In genomic region chr1:62198781-62199125, GRCh38 we compare ENCODE assay signal across 21 cellular contexts. TPM values are rescaled to one million over a fixed set of nuclear protein-coding genes. Genes with fewer than 3 reads are reported as not detected.
DNase-seq lines count a peak whose midpoint lies in the region; ATAC-seq, FAIRE-seq and TF ChIP-seq lines count a peak whose summit lies in the region.
"Had no signal": no experiment of that assay in that cellular context is flagged by ENCODE, and none has a peak within 500 bp of the region (broad histone marks: within the 10 kb centered on the region; RNA-seq: fewer than 3 reads in every experiment).

No MANE protein-coding gene starts in this region.

- no peak overlapping the region for H2AK5ac ChIP-seq in IMR-90 (ENCODE audit: low read depth, low read length)

- no peak overlapping the region for H3K4me3 Mint-ChIP-seq in activated naive CD8-positive, alpha-beta T cell treated with anti-CD3 and anti-CD28 coated beads, Interleukin-2, amount 50 U/mL, for 24 hours
- H3K4me3 Mint-ChIP-seq: CD8-positive, alpha-beta memory T cell; T-helper 2 cell treated with Interferon-gamma antibody and Interleukin-4, amounts not matched to agents 5 μg/mL and 100 μg/mL, for 36 hours had no signal

- intact Hi-C loops in IMR-90 (cut with micrococcal nuclease): no loop called here
- intact Hi-C loops in HepG2 (cut with micrococcal nuclease; ENCODE audit: unreplicated experiment): no loop called here

- H3K27me3 ChIP-seq in IMR-90 (ENCODE audit: control insufficient read depth, insufficient read depth, low read length) (no peaks in the 10 kb centered on the region; the same call in 1 of the 2 replicates), HepG2 (ENCODE audit: control insufficient read depth in 1 of 2, insufficient read depth in 2 of 2, low read length in 2 of 2) (no peaks in the 10 kb centered on the region)

- no peak overlapping the region for H4K5ac ChIP-seq in IMR-90 (ENCODE audit: low read depth, low read length)

- H2BK120ac ChIP-seq in IMR-90 (ENCODE audit: low read depth, low read length): no peak overlapping the region

- no peak overlapping the region for H3K9ac ChIP-seq in IMR-90 (ENCODE audit: low read depth, low read length)
- H3K9ac ChIP-seq in HepG2 (ENCODE audit: insufficient read depth, low read depth, low read length): no peak overlapping the region
- H3K9ac ChIP-seq: parathyroid adenoma had no signal

- H4K20me1 ChIP-seq in IMR-90 (ENCODE audit: insufficient read depth, low read length) (no peaks in the 10 kb centered on the region), HepG2 (ENCODE audit: insufficient read depth, low read length) (no peaks in the 10 kb centered on the region)

- TF ChIP-seq EP300 in A549 (IDR thresholded peaks at IDR 0.05) (no peak), HepG2 (IDR thresholded peaks at IDR 0.05; ENCODE audit: low read depth in 2 of 2, low read length in 2 of 2) (peak; percentile 24 to 56; a peak in 1 of 4 replicates), HepG2 (CRISPR knock-in tag; IDR thresholded peaks at IDR 0.05; ENCODE audit: borderline replicate concordance) (no peak; the same call in 1 of the 2 replicates)

- H4K91ac ChIP-seq in IMR-90 (ENCODE audit: insufficient read depth, low read depth, low read length): no peak overlapping the region

- TF ChIP-seq CTCF in A549 (IDR thresholded peaks at IDR 0.05): no peak
- no peak for TF ChIP-seq CTCF in IMR-90 (conservative IDR thresholded peaks at IDR 0.05; ENCODE audit: low read depth, low read length)
- TF ChIP-seq CTCF in cardiac fibroblast (IDR thresholded peaks at IDR 0.05; ENCODE audit: low read depth, low read length): no peak
- no peak for TF ChIP-seq CTCF in HepG2 (CRISPR knock-in tag; IDR thresholded peaks at IDR 0.05)

- H3K4me3 ChIP-seq in A549 (no peak overlapping the region), IMR-90 (ENCODE audit: insufficient read depth, low read depth, low read length) (no peak overlapping the region), cardiac fibroblast (replicated peaks in 1 of 2; ENCODE audit: low read depth in 2 of 2, low read length in 2 of 2) (no peak overlapping the region), HepG2 (replicated peaks in 1 of 3; ENCODE audit: insufficient read depth in 1 of 3, low read depth in 2 of 3, low read length in 3 of 3) (peak overlapping the region; percentile 19 to 45 (median 23); a peak in 3 of 6 replicates)

- H3K79me1 ChIP-seq in IMR-90 (ENCODE audit: low read depth in 1 of 2, low read length in 2 of 2): no peaks in the 10 kb centered on the region

- peaks cover 4% of the 10 kb centered on the region for H3K9me3 Mint-ChIP-seq in activated naive CD8-positive, alpha-beta T cell treated with anti-CD3 and anti-CD28 coated beads, Interleukin-2, amount 50 U/mL, for 24 hours
- H3K9me3 Mint-ChIP-seq: T-helper 2 cell treated with Interferon-gamma antibody and Interleukin-4, amounts not matched to agents 5 μg/mL and 100 μg/mL, for 36 hours had no signal

- H2BK5ac ChIP-seq in IMR-90 (ENCODE audit: low read depth, low read length, poor library complexity, severe bottlenecking): no peak overlapping the region

- CTCF ChIA-PET in A549 (lab: Yijun Ruan, JAX) (interaction anchor here (0.9 kb wide), 1 partner anchor 23 kb away, joined by 3 read pairs; no protein-coding TSS in a partner anchor), IMR-90 (lab: Yijun Ruan, JAX) (no interaction called here), HepG2 (lab: Yijun Ruan, JAX; ENCODE audit: low intra/inter-chr PET ratio, low total read pairs) (no interaction called here)

- H3K4ac ChIP-seq in IMR-90 (ENCODE audit: low read depth, low read length): no peak overlapping the region

- POLR2A ChIA-PET in A549 (lab: Yijun Ruan, JAX): no interaction called here
- POLR2A ChIA-PET in IMR-90 (lab: Charles Lee; ENCODE audit: unreplicated experiment): no interaction called here
- POLR2A ChIA-PET in HepG2 (lab: Yijun Ruan, JAX): interaction anchor here (1.5 kb wide), 1 partner anchor 30 kb away, joined by 5 read pairs; no protein-coding TSS in a partner anchor

- no peak overlapping the region for H2BK20ac ChIP-seq in IMR-90 (ENCODE audit: low read depth, low read length)

- H3K79me2 ChIP-seq in HepG2 (ENCODE audit: insufficient read depth, low read length): no peaks in the 10 kb centered on the region
- H3K79me2 ChIP-seq: parathyroid adenoma had no signal

- H3K4me1 ChIP-seq in A549: no peaks in the 10 kb centered on the region
- no peaks in the 10 kb centered on the region for H3K4me1 ChIP-seq in IMR-90 (ENCODE audit: control insufficient read depth, insufficient read depth, low read length)
- peaks cover 30% of the 10 kb centered on the region for H3K4me1 ChIP-seq in HepG2 (ENCODE audit: insufficient read depth, low read length)
- H3K4me1 ChIP-seq: parathyroid adenoma had no signal

- in situ Hi-C loops in IMR-90 (cut with MboI; ENCODE audit: low sequenced_read_pairs): loop anchor here (25.0 kb wide), 1 partner anchor 539 kb away; no protein-coding TSS in a partner anchor
- in situ Hi-C loops in HepG2 (cut with HindIII; ENCODE audit: extremely low pct_ligation_motif_present, low pct_unique_long_range_greater_than_20kb): no loop called here

- H3K36me3 Mint-ChIP-seq in activated naive CD8-positive, alpha-beta T cell treated with anti-CD3 and anti-CD28 coated beads, Interleukin-2, amount 50 U/mL, for 24 hours (ENCODE audit: low read depth): no peaks in the 10 kb centered on the region

- TF ChIP-seq RAD21 in A549 (conservative IDR thresholded peaks at IDR 0.05 in 1 of 2, IDR thresholded peaks at IDR 0.05 in 1 of 2): no peak
- no peak for TF ChIP-seq RAD21 in IMR-90 (IDR thresholded peaks at IDR 0.05; ENCODE audit: low read length)
- TF ChIP-seq RAD21 in HepG2 (CRISPR knock-in tag; IDR thresholded peaks at IDR 0.05): no peak

- no peak overlapping the region for H3K56ac ChIP-seq in IMR-90 (ENCODE audit: extremely low read depth, insufficient read depth, low read length)

- no peak overlapping the region for H4K8ac ChIP-seq in IMR-90 (ENCODE audit: low read depth in 2 of 2, low read length in 2 of 2)

- H3K18ac ChIP-seq in IMR-90 (ENCODE audit: low read depth, low read length): no peak overlapping the region

- WGBS in A549 (ENCODE audit: missing lambda C conversion rate): 5% methylated on average over 3 of the region's 3 CpGs
- 40% methylated on average over 1 of the region's 3 CpGs; no CpG with 5 or more reads in 1 of the 2 experiments for WGBS in IMR-90 (ENCODE audit: extremely low coverage in 2 of 2, insufficient read length in 1 of 2), 2 experiments
- 5% methylated on average over 2 of the region's 3 CpGs for WGBS in HepG2 (ENCODE audit: low lambda C conversion rate)

- peaks cover 33% of the 10 kb centered on the region for H3K27me3 Mint-ChIP-seq in activated naive CD8-positive, alpha-beta T cell treated with anti-CD3 and anti-CD28 coated beads, Interleukin-2, amount 50 U/mL, for 24 hours

- H3K36me3 ChIP-seq in IMR-90 (ENCODE audit: control insufficient read depth, insufficient read depth, low read length): no peaks in the 10 kb centered on the region
- no peaks in the 10 kb centered on the region for H3K36me3 ChIP-seq in HepG2 (replicated peaks in 1 of 2; ENCODE audit: control insufficient read depth in 1 of 2, insufficient read depth in 2 of 2, low read length in 2 of 2)

- H3K9me1 ChIP-seq in IMR-90 (ENCODE audit: insufficient read depth, low read length): no peaks in the 10 kb centered on the region

- H2AK9ac ChIP-seq in IMR-90 (replicated peaks; ENCODE audit: low read depth, low read length, poor library complexity): no peak overlapping the region

- peaks cover 9% of the 10 kb centered on the region for H3K4me1 Mint-ChIP-seq in activated naive CD8-positive, alpha-beta T cell treated with anti-CD3 and anti-CD28 coated beads, Interleukin-2, amount 50 U/mL, for 24 hours

- H2AFZ ChIP-seq in IMR-90 (replicated peaks; ENCODE audit: low read length, poor library complexity) (no peak overlapping the region), HepG2 (ENCODE audit: low read length) (no peak overlapping the region)
- H2AFZ ChIP-seq: parathyroid adenoma had no signal

- peak overlapping the region; percentile 39; the same call in 2 of the 3 replicates for H3K4me2 ChIP-seq in A549
- H3K4me2 ChIP-seq in IMR-90 (ENCODE audit: low read depth, low read length): no peak overlapping the region
- H3K4me2 ChIP-seq in HepG2 (ENCODE audit: low read depth, low read length): peak overlapping the region; percentile 76

- no peaks in the 10 kb centered on the region for H3K9me3 ChIP-seq in A549
- H3K9me3 ChIP-seq in IMR-90 (ENCODE audit: control insufficient read depth, insufficient read depth, low read length): peaks cover 3% of the 10 kb centered on the region
- H3K9me3 ChIP-seq in HepG2 (ENCODE audit: low read length): no peaks in the 10 kb centered on the region

- TF ChIP-seq POLR2A in A549 (IDR thresholded peaks at IDR 0.05; ENCODE audit: low read length) (no peak), IMR-90 (IDR thresholded peaks at IDR 0.05; ENCODE audit: low read depth, low read length) (no peak), HepG2 (IDR thresholded peaks at IDR 0.05; ENCODE audit: insufficient read depth in 1 of 2, low read depth in 2 of 2, low read length in 2 of 2) (no peak)

- BruUV-seq in IMR-90 (replicated peaks; lab: Mats Ljungman, UMichigan): no TSS peak
- BruUV-seq in HepG2 (replicated peaks; lab: Mats Ljungman, UMichigan): no TSS peak

- ATAC-seq in A549 (no peak), IMR-90 (ENCODE audit: low read depth) (no peak), HepG2 (peak; percentile 81)
- no peak for ATAC-seq in activated naive CD8-positive, alpha-beta T cell treated with anti-CD3 and anti-CD28 coated beads, Interleukin-2, amount 50 U/mL, for 24 hours

- H3K27ac ChIP-seq in A549 (no peak overlapping the region), IMR-90 (ENCODE audit: insufficient read depth, low read length) (no peak overlapping the region), HepG2 (ENCODE audit: extremely low read length, insufficient read depth, low read length) (no peak overlapping the region)
- H3K27ac ChIP-seq: parathyroid adenoma had no signal

- dilution Hi-C loops in IMR-90 (cut with HindIII; ENCODE audit: low sequenced_read_pairs, unreplicated experiment): no loop called here

- H3K27ac Mint-ChIP-seq in activated naive CD8-positive, alpha-beta T cell treated with anti-CD3 and anti-CD28 coated beads, Interleukin-2, amount 50 U/mL, for 24 hours: no peak overlapping the region
- H3K27ac Mint-ChIP-seq: T-helper 2 cell treated with Interferon-gamma antibody and Interleukin-4, amounts not matched to agents 5 μg/mL and 100 μg/mL, for 36 hours had no signal

- H2BK15ac ChIP-seq in IMR-90 (ENCODE audit: low read depth, low read length): no peak overlapping the region

- H3K14ac ChIP-seq in IMR-90 (replicated peaks; ENCODE audit: low read depth, low read length): no peak overlapping the region

- no peak overlapping the region for H3K23ac ChIP-seq in IMR-90 (ENCODE audit: low read depth, low read length)

- DNase-seq in A549 (ENCODE audit: low read depth in 1 of 2, low spot score in 1 of 2) (peak in 1 of 2 experiments; percentile 4), IMR-90 (no peak), cardiac fibroblast (ENCODE audit: low read depth in 2 of 2) (peak; percentile 11 to 21), HepG2 (ENCODE audit: low spot score) (peak; percentile 80), NOMO-1 treated with DMSO at 0.1 percent for 48 hours (lab: John Stamatoyannopoulos, UW; ENCODE audit: unreplicated experiment) (no peak), H4 (ENCODE audit: low spot score) (no peak), D341Med (ENCODE audit: low spot score) (no peak)
- no peak for DNase-seq in activated naive CD8-positive, alpha-beta T cell treated with anti-CD3 and anti-CD28 coated beads, Interleukin-2, amount 50 U/mL, for 24 hours
- DNase-seq: activated CD4-positive, alpha-beta T cell treated with anti-CD3 and anti-CD28 coated beads for 1 hour; activated naive CD4-positive, alpha-beta T cell; CD8-positive, alpha-beta memory T cell; GF-D8; glutamatergic neuron; NCI-H187; stimulated activated CD4-positive, alpha-beta T cell treated with anti-CD3 and anti-CD28 coated beads, Interleukin-12 subunit alpha, Interleukin-12 subunit beta, amount 100 ng/mL, for 4 hours; stimulated activated naive CD4-positive, alpha-beta T cell treated with Interleukin-2 at 50 U/mL for 16 hours had no signal

- FAIRE-seq in A549 (lab: Jason Lieb, UNC): no peak
- peak; percentile 93 for FAIRE-seq in HepG2 (lab: Jason Lieb, UNC)
- FAIRE-seq: endothelial cell of umbilical vein had no signal

RNA-seq across cellular contexts. Expression of gene L1TD1, which starts 4.1 kb away (rescaled TPM):
- polyA plus RNA-seq in A549 (2011; rRNA removed) (not detected in 2 replicates), A549 (2017; fragmentation: RNase III; extraction: RNeasy Plus Mini Kit Qiagen cat#74134 plus additional on column Dnase treatment) (not detected in 3 replicates), IMR-90 (2012; rRNA removed) (not detected in 2 replicates), HepG2 (2011; rRNA removed) (not detected in 2 replicates)
- not detected in 2 replicates for polyA plus RNA-seq in A549 (2012; cell fraction: cytosol; rRNA removed)
- polyA plus RNA-seq in A549 (2012; cell fraction: nucleus; rRNA removed): not detected in 2 replicates
- not detected in 2 replicates for polyA minus RNA-seq in A549 (2011; rRNA and poly(A)+ RNA removed)
- total RNA-seq in IMR-90 (2012; rRNA removed) (not detected in 2 replicates), HepG2 (2016; rRNA removed; fragmentation: Illumina TruSeq; extraction: Trizol) (not detected in 2 replicates)
- polyA plus RNA-seq in IMR-90 (2012; cell fraction: cytosol; rRNA removed): not detected in 2 replicates
- polyA plus RNA-seq in IMR-90 (2012; cell fraction: nucleus; rRNA removed; ENCODE audit: low replicate concordance): not detected in 2 replicates
- not detected in 2 replicates for total RNA-seq in HepG2 (2016; cell fraction: cytosol; rRNA removed; fragmentation: Illumina TruSeq; extraction: Trizol; ENCODE audit: low read depth)
- not detected in 2 replicates for total RNA-seq in HepG2 (2016; cell fraction: insoluble cytoplasmic fraction; rRNA removed; fragmentation: Illumina TruSeq; extraction: Trizol)
- total RNA-seq in HepG2 (2016; cell fraction: membrane; rRNA removed; fragmentation: Illumina TruSeq; extraction: Trizol): not detected in 2 replicates
- not detected in 2 replicates for total RNA-seq in HepG2 (2016; cell fraction: nucleus; rRNA removed; fragmentation: Illumina TruSeq; extraction: Trizol)
- not detected in 2 replicates for polyA plus RNA-seq in HepG2 (2011; cell fraction: cytosol; rRNA removed)
- polyA plus RNA-seq in HepG2 (2011; cell fraction: nucleus; rRNA removed): 0.03 TPM in 1 of 2 replicates, not detected in the other
- not detected in 2 replicates for polyA plus RNA-seq in HepG2 (2012)
- not detected in 2 replicates for polyA plus RNA-seq in HepG2 (2016; cell fraction: cytosol; fragmentation: Illumina TruSeq; extraction: Trizol; ENCODE audit: low read depth)
- polyA plus RNA-seq in HepG2 (2016; cell fraction: insoluble cytoplasmic fraction; fragmentation: Illumina TruSeq; extraction: Trizol; ENCODE audit: low read depth): not detected in 2 replicates
- polyA plus RNA-seq in HepG2 (2016; cell fraction: membrane; fragmentation: Illumina TruSeq; extraction: Trizol; ENCODE audit: low read depth): not detected in 2 replicates
- not detected in 2 replicates for polyA plus RNA-seq in HepG2 (2016; cell fraction: nucleus; fragmentation: Illumina TruSeq; extraction: Trizol; ENCODE audit: insufficient read depth, low read depth)
- polyA minus RNA-seq in HepG2 (2011; rRNA and poly(A)+ RNA removed; ENCODE audit: low replicate concordance): not detected in 2 replicates
- polyA minus RNA-seq in HepG2 (2011; cell fraction: cytosol; rRNA and poly(A)+ RNA removed): not detected in 2 replicates
- polyA minus RNA-seq in HepG2 (2011; cell fraction: nucleus; rRNA and poly(A)+ RNA removed): not detected in 2 replicates
- not detected in 2 replicates for total RNA-seq in H4 (2014; rRNA removed; shearing (Covaris generic))
- total RNA-seq: CD8-positive, alpha-beta memory T cell; endothelial cell of umbilical vein; NCI-H460; ureter had no signal
- polyA plus RNA-seq: CD8-positive, alpha-beta memory T cell had no signal

Comparison
In these comparisons a context has a peak if more than half of its experiments do, and no peak if none do; other contexts are left out.
1. DNase-seq: peak in cardiac fibroblast (2 of 2) and HepG2 (single experiment); none in IMR-90 (single experiment), NOMO-1 treated with DMSO at 0.1 percent for 48 hours (single experiment), H4 (single experiment), activated naive CD8-positive, alpha-beta T cell treated with anti-CD3 and anti-CD28 coated beads, Interleukin-2, amount 50 U/mL, for 24 hours (single experiment) and D341Med (single experiment).
2. H3K4me3 ChIP-seq: peak in HepG2 (3 of 3); none in A549 (single experiment), IMR-90 (single experiment) and cardiac fibroblast (0 of 2).
3. Of the 38 proteins assayed by ChIP-seq in both HepG2 and A549: peak only in HepG2: EP300, ESRRA, FOSL2, HDAC2 and KDM1A; only in A549: none; in both: CEBPB; in neither: 32.